In the genomic region with DNA sequence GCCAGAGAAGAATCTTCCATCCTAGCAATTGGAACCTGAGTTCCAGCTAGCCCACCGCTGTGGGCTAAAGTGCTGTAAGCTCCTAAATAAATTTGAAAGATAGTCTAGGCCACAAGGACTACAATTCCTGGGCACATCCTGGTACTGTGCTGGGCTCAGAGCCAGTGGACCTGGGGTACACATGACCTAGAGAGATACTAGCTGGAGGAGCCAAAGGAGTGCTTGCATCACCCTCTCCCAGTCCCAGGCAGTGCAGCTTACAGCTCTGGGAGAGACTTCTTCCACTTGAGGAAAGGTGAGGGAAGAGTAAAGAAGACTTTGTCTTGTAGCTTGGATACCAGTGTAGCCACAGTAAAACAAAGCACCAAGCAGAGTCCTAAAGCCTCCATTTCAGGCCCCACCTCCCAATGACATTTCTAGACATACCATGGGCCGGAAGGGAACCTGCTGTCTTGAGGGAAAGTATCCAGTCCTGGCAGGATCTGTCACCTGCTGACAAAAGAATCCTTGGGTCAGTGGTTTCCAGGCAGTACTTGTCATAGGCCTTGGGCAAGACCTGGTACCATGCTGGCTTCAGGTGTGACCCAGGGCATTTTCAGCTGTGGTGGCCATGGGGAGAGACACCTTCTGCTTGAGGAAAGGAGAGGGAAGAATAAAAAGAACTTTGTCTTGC, we compare ENCODE assay signal across 1 cellular context.
TF ChIP-seq lines count a peak whose summit lies in the region.

No MANE protein-coding gene starts in this region.

TF ChIP-seq in HCT116, 20 proteins besides CTCF, POLR2A, EP300 and RAD21:
- no peak for TF ChIP-seq REST (IDR thresholded peaks at IDR 0.05; ENCODE audit: low read depth)
- TF ChIP-seq ZBTB33 (IDR thresholded peaks at IDR 0.05; ENCODE audit: extremely low read depth, insufficient replicate concordance, low read length), result no peak
- no peak for TF ChIP-seq YY1 (IDR thresholded peaks at IDR 0.05; ENCODE audit: extremely low read depth, insufficient replicate concordance, low read depth, low read length)
- TF ChIP-seq SIN3A (IDR thresholded peaks at IDR 0.05; ENCODE audit: low read depth), result no peak
- TF ChIP-seq CEBPB (IDR thresholded peaks at IDR 0.05; ENCODE audit: low read depth), result no peak
